Comparison of ENCODE assay signal across 21 cellular contexts in genomic region chr2:137769406-137769805, GRCh38.
"Had no signal": no experiment of that assay in that cellular context is flagged by ENCODE, and none has a peak within 500 bp of the region (broad histone marks: within the 10 kb centered on the region; RNA-seq: fewer than 3 reads in every experiment).

No MANE protein-coding gene starts in this region.

- H3K4me1 Mint-ChIP-seq: activated CD4-positive, alpha-beta memory T cell treated with anti-CD3 and anti-CD28 coated beads, Interleukin-2, amount 10 ng/mL, durations not matched to agents 7 days and 5 days; activated naive CD8-positive, alpha-beta T cell treated with anti-CD3 and anti-CD28 coated beads, Interleukin-2, amount 10 ng/mL, durations not matched to agents 7 days and 5 days; natural killer cell had no signal

- H3K27ac Mint-ChIP-seq: activated CD4-positive, alpha-beta memory T cell treated with anti-CD3 and anti-CD28 coated beads, Interleukin-2, amount 10 ng/mL, durations not matched to agents 7 days and 5 days; activated naive CD4-positive, alpha-beta T cell treated with anti-CD3 and anti-CD28 coated beads for 36 hours; activated naive CD8-positive, alpha-beta T cell treated with anti-CD3 and anti-CD28 coated beads, Interleukin-2, amount 10 ng/mL, durations not matched to agents 7 days and 5 days; activated T-cell treated with anti-CD3 and anti-CD28 coated beads, Interleukin-2, amount 50 U/mL, for 72 hours; effector memory CD8-positive, alpha-beta T cell; natural killer cell; progenitor cell of endocrine pancreas had no signal

- H3K27me3 Mint-ChIP-seq: activated CD4-positive, alpha-beta memory T cell treated with anti-CD3 and anti-CD28 coated beads, Interleukin-2, amount 10 ng/mL, durations not matched to agents 7 days and 5 days; activated naive CD8-positive, alpha-beta T cell treated with anti-CD3 and anti-CD28 coated beads, Interleukin-2, amount 10 ng/mL, durations not matched to agents 7 days and 5 days; effector memory CD8-positive, alpha-beta T cell; progenitor cell of endocrine pancreas had no signal

- H3K9me3 Mint-ChIP-seq: activated CD4-positive, alpha-beta memory T cell treated with anti-CD3 and anti-CD28 coated beads, Interleukin-2, amount 10 ng/mL, durations not matched to agents 7 days and 5 days; activated naive CD4-positive, alpha-beta T cell treated with anti-CD3 and anti-CD28 coated beads for 36 hours; activated T-cell treated with anti-CD3 and anti-CD28 coated beads, Interleukin-2, amount 50 U/mL, for 72 hours had no signal

- H3K4me3 Mint-ChIP-seq: activated CD4-positive, alpha-beta memory T cell treated with anti-CD3 and anti-CD28 coated beads, Interleukin-2, amount 10 ng/mL, durations not matched to agents 7 days and 5 days; activated naive CD4-positive, alpha-beta T cell treated with anti-CD3 and anti-CD28 coated beads for 36 hours; activated naive CD8-positive, alpha-beta T cell treated with anti-CD3 and anti-CD28 coated beads, Interleukin-2, amount 10 ng/mL, durations not matched to agents 7 days and 5 days; activated T-cell treated with anti-CD3 and anti-CD28 coated beads, Interleukin-2, amount 50 U/mL, for 72 hours; effector memory CD8-positive, alpha-beta T cell; natural killer cell had no signal

- ATAC-seq: activated T-cell treated with anti-CD3 and anti-CD28 coated beads, Interleukin-2, amount 50 U/mL, for 72 hours; effector memory CD8-positive, alpha-beta T cell; natural killer cell had no signal

- DNase-seq: activated CD4-positive, alpha-beta memory T cell treated with anti-CD3 and anti-CD28 coated beads, Interleukin-2, amount 10 ng/mL, durations not matched to agents 7 days and 5 days; activated CD4-positive, alpha-beta T cell treated with anti-CD3 and anti-CD28 coated beads for 48 hours; activated effector memory CD4-positive, alpha-beta T cell treated with Interleukin-2 at 50 U/mL for 16 hours; activated naive CD4-positive, alpha-beta T cell treated with anti-CD3 and anti-CD28 coated beads for 36 hours; activated naive CD8-positive, alpha-beta T cell treated with anti-CD3 and anti-CD28 coated beads, Interleukin-2, amount 10 ng/mL, durations not matched to agents 7 days and 5 days; activated T-cell treated with anti-CD3 and anti-CD28 coated beads, Interleukin-2, amount 50 U/mL, for 72 hours; amniotic stem cell; colonic mucosa; dorsolateral prefrontal cortex; effector memory CD8-positive, alpha-beta T cell; glutamatergic neuron; hippocampal formation; kidney glomerular epithelial cell; left ventricle myocardium inferior; mammary epithelial cell; midbrain; natural killer cell; stimulated activated CD4-positive, alpha-beta T cell treated with anti-CD3 and anti-CD28 coated beads, Interleukin-4, amount 100 ng/mL, for 1 hour; stimulated activated naive CD4-positive, alpha-beta T cell; T1000 had no signal

- H3K36me3 Mint-ChIP-seq: activated naive CD8-positive, alpha-beta T cell treated with anti-CD3 and anti-CD28 coated beads, Interleukin-2, amount 10 ng/mL, durations not matched to agents 7 days and 5 days; natural killer cell had no signal
